ENCODE assay signal across 8 cellular contexts in genomic region chr7:2521952-2522591, GRCh38. TPM values are rescaled to one million over a fixed set of nuclear protein-coding genes. Genes with fewer than 3 reads are reported as not detected.
DNase-seq lines count a peak whose midpoint lies in the region; FAIRE-seq and TF ChIP-seq lines count a peak whose summit lies in the region.

No MANE protein-coding gene starts in this region.

- no peaks in the 10 kb centered on the region for H3K9me3 Mint-ChIP-seq in activated CD4-positive, alpha-beta T cell treated with anti-CD3 and anti-CD28 coated beads, Interleukin-2, amount 10 ng/mL, durations not matched to agents 24 days and 14 days

- H3F3A ChIP-seq in neural cell (ENCODE audit: insufficient read depth, low read length, poor library complexity, severe bottlenecking) = no peaks in the 10 kb centered on the region

- TF ChIP-seq CTCF in 22Rv1 (IDR thresholded peaks at IDR 0.05) (peak; percentile 31), HL-60 (IDR thresholded peaks at IDR 0.05; ENCODE audit: insufficient read depth, low read length) (no peak), neural cell (IDR thresholded peaks at IDR 0.05; ENCODE audit: poor library complexity, severe bottlenecking) (peak; percentile 12)

- TF ChIP-seq EP300 in neural cell (conservative IDR thresholded peaks at IDR 0.05; ENCODE audit: poor library complexity, severe bottlenecking) = no peak

- H3K36me3 Mint-ChIP-seq in activated CD4-positive, alpha-beta T cell treated with anti-CD3 and anti-CD28 coated beads, Interleukin-2, amount 10 ng/mL, durations not matched to agents 24 days and 14 days (ENCODE audit: low read depth) = peaks cover 19% of the 10 kb centered on the region

- H3K9me3 ChIP-seq in ectodermal cell (ENCODE audit: control insufficient read depth, low read length) (no peaks in the 10 kb centered on the region), neural cell (ENCODE audit: low read length) (no peaks in the 10 kb centered on the region)

- H2AFZ ChIP-seq in neural cell (ENCODE audit: low read depth, low read length) = no peak overlapping the region

- TF ChIP-seq RAD21 in neural cell (conservative IDR thresholded peaks at IDR 0.05) = no peak

- peaks cover 7% of the 10 kb centered on the region for H3K27me3 Mint-ChIP-seq in activated CD4-positive, alpha-beta T cell treated with anti-CD3 and anti-CD28 coated beads, Interleukin-2, amount 10 ng/mL, durations not matched to agents 24 days and 14 days

- peaks cover 34% of the 10 kb centered on the region for H3K79me2 ChIP-seq in neural cell (replicated peaks; ENCODE audit: insufficient read depth, low read length)

- FAIRE-seq in urothelium cell line (lab: Jason Lieb, UNC) = no peak

- H3K4me3 ChIP-seq in HL-60 (replicated peaks; ENCODE audit: insufficient read depth, low read length) (peak overlapping the region; percentile 71), ectodermal cell (ENCODE audit: insufficient read depth, low read depth, low read length) (peak overlapping the region; percentile 73), neural cell (ENCODE audit: low read length) (no peak overlapping the region)

- peak overlapping the region; percentile 97 for H3K4me3 Mint-ChIP-seq in activated CD4-positive, alpha-beta T cell treated with anti-CD3 and anti-CD28 coated beads, Interleukin-2, amount 10 ng/mL, durations not matched to agents 24 days and 14 days

- H3K4me2 ChIP-seq in neural cell (ENCODE audit: low read length) = no peak overlapping the region

- H3K27ac Mint-ChIP-seq in activated CD4-positive, alpha-beta T cell treated with anti-CD3 and anti-CD28 coated beads, Interleukin-2, amount 10 ng/mL, durations not matched to agents 24 days and 14 days = peak overlapping the region; percentile 93

- peaks cover 38% of the 10 kb centered on the region for H3K4me1 Mint-ChIP-seq in activated CD4-positive, alpha-beta T cell treated with anti-CD3 and anti-CD28 coated beads, Interleukin-2, amount 10 ng/mL, durations not matched to agents 24 days and 14 days

- WGBS in ectodermal cell, 2 experiments = 18 to 28% methylated on average over 17 of the region's 17 CpGs

- peaks cover 75% of the 10 kb centered on the region for H3K4me1 ChIP-seq in ectodermal cell (ENCODE audit: control insufficient read depth, insufficient read depth, low read length)

- no peaks in the 10 kb centered on the region for H4K20me1 ChIP-seq in neural cell (ENCODE audit: insufficient read depth)

- DNase-seq in HL-60 (ENCODE audit: low read depth in 1 of 2, low spot score in 1 of 2) (peak; percentile 56), urothelium cell line (ENCODE audit: low spot score) (peak; percentile 65), SW 1271 (lab: John Stamatoyannopoulos, UW) (no peak), ecto neural progenitor cell (ENCODE audit: low spot score) (no peak)
- DNase-seq in activated CD4-positive, alpha-beta T cell treated with anti-CD3 and anti-CD28 coated beads, Interleukin-2, amount 10 ng/mL, durations not matched to agents 24 days and 14 days = peak; percentile 90

- peaks cover 15% of the 10 kb centered on the region for H3K36me3 ChIP-seq in ectodermal cell (ENCODE audit: control insufficient read depth, insufficient read depth, low read length)
- H3K36me3 ChIP-seq in neural cell (ENCODE audit: insufficient read depth, low read length) = no peaks in the 10 kb centered on the region

- H3K9ac ChIP-seq in neural cell (ENCODE audit: low read length) = no peak overlapping the region

- H3K27ac ChIP-seq in 22Rv1 = peak overlapping the region; percentile 84; the same call in 1 of the 2 replicates
- H3K27ac ChIP-seq in HL-60 (replicated peaks) = no peak overlapping the region
- H3K27ac ChIP-seq in ectodermal cell (ENCODE audit: insufficient read depth, low read depth, low read length, poor library complexity, severe bottlenecking) = no peak overlapping the region
- H3K27ac ChIP-seq in neural cell (ENCODE audit: low read length) = no peak overlapping the region

- no peaks in the 10 kb centered on the region for H3K9me2 ChIP-seq in neural cell (ENCODE audit: insufficient read depth, low read length)

- no peaks in the 10 kb centered on the region for H3K27me3 ChIP-seq in HL-60 (ENCODE audit: insufficient read depth, poor library complexity, severe bottlenecking)
- H3K27me3 ChIP-seq in ectodermal cell (ENCODE audit: control insufficient read depth, insufficient read depth, low read length, poor library complexity, severe bottlenecking) = peaks cover 17% of the 10 kb centered on the region
- H3K27me3 ChIP-seq in neural cell (ENCODE audit: insufficient read depth, low read depth, low read length) = peaks cover 10% of the 10 kb centered on the region

- intact Hi-C loops in activated CD4-positive, alpha-beta T cell treated with anti-CD3 and anti-CD28 coated beads, Interleukin-2, amount 10 ng/mL, durations not matched to agents 24 days and 14 days (cut with micrococcal nuclease) = loop anchor here (1.0 to 5.0 kb wide), 7 partner anchors 8 to 190 kb away; partner anchors contain the start of genes BRAT1, CHST12 and GRIFIN

TF ChIP-seq in neural cell, 6 proteins besides CTCF, POLR2A, EP300 and RAD21:
- TF ChIP-seq REST (IDR thresholded peaks at IDR 0.05; ENCODE audit: borderline replicate concordance) = no peak
- no peak for TF ChIP-seq MXI1 (conservative IDR thresholded peaks at IDR 0.05; ENCODE audit: poor library complexity, severe bottlenecking)
- no peak for TF ChIP-seq SMC3 (conservative IDR thresholded peaks at IDR 0.05; ENCODE audit: poor library complexity)
- TF ChIP-seq EZH2 (IDR thresholded peaks at IDR 0.05; ENCODE audit: borderline replicate concordance, insufficient read depth, low read length, poor library complexity, severe bottlenecking) = no peak
- TF ChIP-seq TAF1 (IDR thresholded peaks at IDR 0.05; ENCODE audit: low read depth) = no peak
- no peak for TF ChIP-seq POLR2AphosphoS5 (IDR thresholded peaks at IDR 0.05)

RNA-seq across cellular contexts. Expression of gene LFNG, which starts 2.5 kb away (rescaled TPM):
- total RNA-seq in activated CD4-positive, alpha-beta T cell treated with anti-CD3 and anti-CD28 coated beads, Interleukin-2, amount 10 ng/mL, durations not matched to agents 24 days and 14 days = 33.9 and 34.2 TPM in 2 replicates
- 93.3 TPM for polyA plus RNA-seq in ectodermal cell (2013, experiment 1 of 4)
- 173 TPM for polyA plus RNA-seq in ectodermal cell (2013, experiment 2 of 4)
- 110 TPM for polyA plus RNA-seq in ectodermal cell (2013, experiment 3 of 4)
- 138 TPM for polyA plus RNA-seq in ectodermal cell (2013, experiment 4 of 4)
- 0.30 and 1.5 TPM in 2 replicates for polyA plus RNA-seq in neural cell
- polyA minus RNA-seq in neural cell = 0.49 TPM in 1 of 2 replicates, not detected in the other

RNA-seq across cellular contexts. Expression of gene BRAT1, which starts 33.3 kb away (rescaled TPM):
- total RNA-seq in activated CD4-positive, alpha-beta T cell treated with anti-CD3 and anti-CD28 coated beads, Interleukin-2, amount 10 ng/mL, durations not matched to agents 24 days and 14 days = 39.5 and 40.9 TPM in 2 replicates
- 50.2 TPM for polyA plus RNA-seq in ectodermal cell (2013, experiment 1 of 4)
- polyA plus RNA-seq in ectodermal cell (2013, experiment 2 of 4) = 46.1 TPM
- polyA plus RNA-seq in ectodermal cell (2013, experiment 3 of 4) = 44.3 TPM
- polyA plus RNA-seq in ectodermal cell (2013, experiment 4 of 4) = 47.9 TPM
- polyA plus RNA-seq in neural cell = 60.3 and 68.6 TPM in 2 replicates
- polyA minus RNA-seq in neural cell = 24.8 and 30.9 TPM in 2 replicates

RNA-seq across cellular contexts. Expression of gene IQCE, which starts 36.7 kb away (rescaled TPM):
- 11.7 and 12.3 TPM in 2 replicates for total RNA-seq in activated CD4-positive, alpha-beta T cell treated with anti-CD3 and anti-CD28 coated beads, Interleukin-2, amount 10 ng/mL, durations not matched to agents 24 days and 14 days
- 17.6 TPM for polyA plus RNA-seq in ectodermal cell (2013, experiment 1 of 4)
- polyA plus RNA-seq in ectodermal cell (2013, experiment 2 of 4) = 18.1 TPM
- polyA plus RNA-seq in ectodermal cell (2013, experiment 3 of 4) = 15.0 TPM
- 17.7 TPM for polyA plus RNA-seq in ectodermal cell (2013, experiment 4 of 4)
- 15.2 and 21.2 TPM in 2 replicates for polyA plus RNA-seq in neural cell
- 32.5 and 37.3 TPM in 2 replicates for polyA minus RNA-seq in neural cell

RNA-seq across cellular contexts. Expression of gene GRIFIN, which starts 45.9 kb away (rescaled TPM):
- total RNA-seq in activated CD4-positive, alpha-beta T cell treated with anti-CD3 and anti-CD28 coated beads, Interleukin-2, amount 10 ng/mL, durations not matched to agents 24 days and 14 days = not detected in 2 replicates
- not detected for polyA plus RNA-seq in ectodermal cell (2013, experiment 1 of 4)
- not detected for polyA plus RNA-seq in ectodermal cell (2013, experiment 2 of 4)
- polyA plus RNA-seq in ectodermal cell (2013, experiment 3 of 4) = not detected
- not detected for polyA plus RNA-seq in ectodermal cell (2013, experiment 4 of 4)
- polyA plus RNA-seq in neural cell = not detected in 2 replicates
- polyA minus RNA-seq in neural cell = not detected in 2 replicates

Comparison
In these comparisons a context has a peak if more than half of its experiments do, and no peak if none do; other contexts are left out.
1. DNase-seq: peak in HL-60 (2 of 2), activated CD4-positive, alpha-beta T cell treated with anti-CD3 and anti-CD28 coated beads, Interleukin-2, amount 10 ng/mL, durations not matched to agents 24 days and 14 days (single experiment) and urothelium cell line (single experiment); none in SW 1271 (0 of 2) and ecto neural progenitor cell (single experiment).